10 cellular contexts compared by ENCODE assay signal in the genomic region with DNA sequence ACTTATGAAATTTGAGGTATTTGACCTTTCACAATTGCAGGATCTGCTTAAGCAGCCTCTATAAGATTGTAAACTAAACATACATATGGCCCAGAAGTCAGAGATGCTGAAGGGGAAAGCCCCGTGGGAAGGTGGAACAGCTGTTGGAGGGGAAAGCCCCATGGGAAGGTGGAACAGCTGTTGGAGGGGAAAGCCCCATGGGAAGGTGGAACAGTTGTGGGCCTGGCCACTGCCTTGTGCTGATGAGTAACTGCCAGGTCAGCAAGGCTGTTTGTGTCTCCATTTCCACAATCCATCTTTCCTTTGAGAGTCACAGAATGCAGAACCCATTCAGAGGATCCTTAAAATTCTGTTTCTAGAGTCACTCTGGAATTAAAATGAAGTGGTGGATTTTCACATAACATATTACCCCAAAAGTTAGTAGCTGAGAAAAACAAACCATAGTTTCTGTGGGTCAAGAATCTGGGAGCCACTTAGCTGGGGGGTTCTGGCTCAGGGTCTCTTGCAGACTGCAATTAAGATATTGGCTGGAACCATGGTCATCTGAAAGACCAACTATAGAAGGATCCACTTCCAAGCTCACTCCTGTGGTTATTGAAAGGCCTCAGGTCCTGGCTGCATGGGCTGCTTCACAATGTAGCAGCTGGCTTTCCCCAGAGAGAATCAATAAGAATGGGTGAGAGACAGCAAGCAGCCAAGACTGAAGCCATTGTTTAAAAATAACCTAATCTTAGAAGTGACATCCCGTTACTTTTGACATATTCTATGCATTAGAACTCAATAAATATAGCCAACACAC.
DNase-seq lines count a peak whose midpoint lies in the region; ATAC-seq, FAIRE-seq and TF ChIP-seq lines count a peak whose summit lies in the region.
"Had no signal": no experiment of that assay in that cellular context is flagged by ENCODE, and none has a peak within 500 bp of the region (broad histone marks: within the 10 kb centered on the region; RNA-seq: fewer than 3 reads in every experiment).

No MANE protein-coding gene starts in this region.

- no peak for TF ChIP-seq CTCF in pancreas (IDR thresholded peaks at IDR 0.05)
- TF ChIP-seq CTCF in vagina (IDR thresholded peaks at IDR 0.05) = no peak
- TF ChIP-seq CTCF in thyroid gland (IDR thresholded peaks at IDR 0.05) = no peak
- no peak for TF ChIP-seq CTCF in heart right ventricle (IDR thresholded peaks at IDR 0.05)

- ATAC-seq in GM21723 (IDR thresholded peaks at IDR 0.05; ENCODE audit: unreplicated experiment) = peak; percentile 91
- peak; percentile 97 for ATAC-seq in HG03558 (IDR thresholded peaks at IDR 0.05; ENCODE audit: extremely low read depth, unreplicated experiment)
- peak in 2 of 4 donors; percentile 74 to 93 for ATAC-seq in pancreas
- no peak for ATAC-seq in heart right ventricle

- FAIRE-seq in pancreas (lab: Jason Lieb, UNC) = no peak

- H3K27ac ChIP-seq in pancreas (no peak overlapping the region), vagina (no peak overlapping the region), thyroid gland (no peak overlapping the region), heart right ventricle (no peak overlapping the region)
- H3K27ac ChIP-seq: SK-N-MC had no signal

- H3K4me3 ChIP-seq in pancreas (no peak overlapping the region), vagina (no peak overlapping the region), thyroid gland (replicated peaks in 1 of 3) (no peak overlapping the region), heart right ventricle (no peak overlapping the region)
- H3K4me3 ChIP-seq: SK-N-MC had no signal

- H3K4me1 ChIP-seq in pancreas (peaks cover 0 to 3% (median under 1%) of the 10 kb centered on the region in 3 donors), vagina (no peaks in the 10 kb centered on the region), thyroid gland (peaks cover under 1 to 3% of the 10 kb centered on the region in 2 donors), heart right ventricle (peaks cover 0 to 31% (median 5%) of the 10 kb centered on the region in 9 donors)

- DNase-seq in NCI-H524 (lab: John Stamatoyannopoulos, UW) (peak; percentile 55 to 87), NCI-H524 treated with DMSO at 0.1 percent for 48 hours (lab: John Stamatoyannopoulos, UW) (no peak), pancreas (peak in 4 of 6 donors; percentile 13 to 69 (median 40)), vagina (ENCODE audit: extremely low spot score in 2 of 2) (no peak), thyroid gland (no peak), heart right ventricle (no peak)
- DNase-seq: kidney glomerular epithelial cell had no signal

- H3K36me3 ChIP-seq in pancreas (no peaks in the 10 kb centered on the region), vagina (no peaks in the 10 kb centered on the region), thyroid gland (no peaks in the 10 kb centered on the region), heart right ventricle (no peaks in the 10 kb centered on the region)

- TF ChIP-seq POLR2A in vagina (IDR thresholded peaks at IDR 0.05) (no peak), thyroid gland (IDR thresholded peaks at IDR 0.05) (no peak)

- 54 to 58% methylated on average over 2 of the region's 2 CpGs for WGBS in pancreas, 2 donors
- WGBS in thyroid gland, 2 donors = 88 to 94% methylated on average over 2 of the region's 2 CpGs
- WGBS in heart right ventricle, 2 donors = 57% methylated on average over 2 of the region's 2 CpGs

- H3K9me3 ChIP-seq in pancreas (no peaks in the 10 kb centered on the region), vagina (no peaks in the 10 kb centered on the region), thyroid gland (no peaks in the 10 kb centered on the region), heart right ventricle (no peaks in the 10 kb centered on the region)

- H3K27me3 ChIP-seq in pancreas = no peaks in the 10 kb centered on the region
- H3K27me3 ChIP-seq in vagina = no peaks in the 10 kb centered on the region
- no peaks in the 10 kb centered on the region for H3K27me3 ChIP-seq in thyroid gland
- no peaks in the 10 kb centered on the region for H3K27me3 ChIP-seq in heart right ventricle

- intact Hi-C loops in pancreas (cut with DNase I) = no loop called here
- intact Hi-C loops in vagina (cut with DNase I) = no loop called here
- intact Hi-C loops in thyroid gland (cut with DNase I) = no loop called here
- intact Hi-C loops in heart right ventricle (cut with DNase I) = loop anchor here in 1 of 10 donors (5.0 kb wide), 1 partner anchor 356 kb away; no protein-coding TSS in a partner anchor

Comparison
In these comparisons a context has a peak if more than half of its experiments do, and no peak if none do; other contexts are left out.
1. DNase-seq: peak in NCI-H524 (2 of 2) and pancreas (4 of 6); none in NCI-H524 treated with DMSO at 0.1 percent for 48 hours (single experiment), vagina (0 of 2), thyroid gland (0 of 2) and heart right ventricle (0 of 2).
2. ATAC-seq: peak in GM21723 (single experiment) and HG03558 (single experiment); none in heart right ventricle (0 of 8).